8 cellular contexts compared by ENCODE assay signal in the genomic region with DNA sequence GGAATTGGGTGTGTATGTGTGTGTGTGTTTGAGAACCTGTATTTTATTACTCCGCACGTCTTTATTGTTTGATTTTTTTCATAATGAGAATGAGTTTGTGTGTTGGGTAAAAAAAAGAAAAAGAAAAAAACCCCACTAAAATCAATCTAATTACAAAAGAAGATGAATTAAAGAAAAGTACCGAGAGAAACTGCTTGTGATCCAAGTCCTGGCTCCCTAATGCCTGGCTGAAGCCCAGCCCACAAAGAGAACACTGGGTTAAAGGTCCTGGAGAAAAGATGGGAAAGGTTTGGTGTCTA. TPM values are rescaled to one million over a fixed set of nuclear protein-coding genes. Genes with fewer than 3 reads are reported as not detected.
A peak's percentile ranks its signal among the peaks of the same experiment; 100 is the strongest.
DNase-seq lines count a peak whose midpoint lies in the region; ATAC-seq and TF ChIP-seq lines count a peak whose summit lies in the region.

No MANE protein-coding gene starts in this region.

- no peak for ATAC-seq in activated naive CD8-positive, alpha-beta T cell treated with anti-CD3 and anti-CD28 coated beads, Interleukin-2, amount 10 ng/mL, durations not matched to agents 7 days and 5 days (ENCODE audit: low read depth)
- ATAC-seq in upper lobe of left lung (ENCODE audit: low FRiP score in 2 of 2) (no peak), HG02938 (IDR thresholded peaks at IDR 0.05; ENCODE audit: unreplicated experiment) (no peak), GM18873 (IDR thresholded peaks at IDR 0.05; ENCODE audit: low FRiP score, unreplicated experiment) (no peak)

- H2BK15ac ChIP-seq in mesenchymal stem cell (ENCODE audit: low read depth, poor library complexity, severe bottlenecking), result no peak overlapping the region

- peak overlapping the region; percentile 3 for H4K91ac ChIP-seq in mesenchymal stem cell (ENCODE audit: low read length)

- H3K27me3 Mint-ChIP-seq in activated naive CD8-positive, alpha-beta T cell treated with anti-CD3 and anti-CD28 coated beads, Interleukin-2, amount 10 ng/mL, durations not matched to agents 7 days and 5 days, result peaks cover 14% of the 10 kb centered on the region
- peaks cover 38% of the 10 kb centered on the region for H3K27me3 Mint-ChIP-seq in activated naive CD8-positive, alpha-beta T cell treated with anti-CD3 and anti-CD28 coated beads for 36 hours

- peak overlapping the region; percentile 60 for H2AFZ ChIP-seq in mesenchymal stem cell (ENCODE audit: low read depth, low read length)

- H3K36me3 Mint-ChIP-seq in activated naive CD8-positive, alpha-beta T cell treated with anti-CD3 and anti-CD28 coated beads, Interleukin-2, amount 10 ng/mL, durations not matched to agents 7 days and 5 days, result peaks cover 2% of the 10 kb centered on the region
- peaks cover 3% of the 10 kb centered on the region for H3K36me3 Mint-ChIP-seq in activated naive CD8-positive, alpha-beta T cell treated with anti-CD3 and anti-CD28 coated beads for 36 hours

- H3K4ac ChIP-seq in mesenchymal stem cell (ENCODE audit: low read depth in 1 of 2, low read length in 2 of 2), result peak overlapping the region in 1 of 2 experiments; percentile 79

- H4K8ac ChIP-seq in mesenchymal stem cell (ENCODE audit: low read length), result peak overlapping the region; percentile 72

- TF ChIP-seq EP300 in upper lobe of left lung (IDR thresholded peaks at IDR 0.05), result no peak

- H3K18ac ChIP-seq in mesenchymal stem cell (ENCODE audit: low read depth in 1 of 2, low read length in 2 of 2), result peak overlapping the region; percentile 34 to 67

- no peak overlapping the region for H2AK5ac ChIP-seq in mesenchymal stem cell (ENCODE audit: low read length, severe bottlenecking)

- H3K4me2 ChIP-seq in mesenchymal stem cell (ENCODE audit: low read length, poor library complexity, severe bottlenecking), result peak overlapping the region; percentile 84

- WGBS in mesenchymal stem cell, result 4% methylated on average over 1 of the region's 3 CpGs
- WGBS in upper lobe of left lung, 2 donors, result 18 to 32% methylated on average over 3 of the region's 3 CpGs

- no peaks in the 10 kb centered on the region for H3K9me3 ChIP-seq in breast epithelium
- H3K9me3 ChIP-seq in mesenchymal stem cell (ENCODE audit: control insufficient read depth, low read length), result no peaks in the 10 kb centered on the region
- H3K9me3 ChIP-seq in upper lobe of left lung, result no peaks in the 10 kb centered on the region

- H3K27me3 ChIP-seq in breast epithelium (no peaks in the 10 kb centered on the region), mesenchymal stem cell (ENCODE audit: control insufficient read depth in 1 of 2, insufficient read depth in 1 of 2, low read length in 2 of 2) (no peaks in the 10 kb centered on the region), upper lobe of left lung (no peaks in the 10 kb centered on the region)

- peak overlapping the region; percentile 80 for H3K4me3 Mint-ChIP-seq in activated naive CD8-positive, alpha-beta T cell treated with anti-CD3 and anti-CD28 coated beads, Interleukin-2, amount 10 ng/mL, durations not matched to agents 7 days and 5 days
- no peak overlapping the region for H3K4me3 Mint-ChIP-seq in activated naive CD8-positive, alpha-beta T cell treated with anti-CD3 and anti-CD28 coated beads for 36 hours

- no peak overlapping the region for H3K27ac Mint-ChIP-seq in activated naive CD8-positive, alpha-beta T cell treated with anti-CD3 and anti-CD28 coated beads, Interleukin-2, amount 10 ng/mL, durations not matched to agents 7 days and 5 days
- no peak overlapping the region for H3K27ac Mint-ChIP-seq in activated naive CD8-positive, alpha-beta T cell treated with anti-CD3 and anti-CD28 coated beads for 36 hours

- peaks cover 6 to 38% of the 10 kb centered on the region in 2 donors for H3K4me1 ChIP-seq in breast epithelium
- peaks cover 38% of the 10 kb centered on the region for H3K4me1 ChIP-seq in mesenchymal stem cell (ENCODE audit: control insufficient read depth, insufficient read depth, low read depth, low read length)
- H3K4me1 ChIP-seq in upper lobe of left lung, result peaks cover 33 to 58% (median 35%) of the 10 kb centered on the region in 4 donors

- intact Hi-C loops in breast epithelium (cut with DNase I; ENCODE audit: low total_unique reads), result loop anchor here (10.0 kb wide), 1 partner anchor 249 kb away; a partner anchor contains a TSS

- peaks cover 9% of the 10 kb centered on the region for H3K79me1 ChIP-seq in mesenchymal stem cell (replicated peaks; ENCODE audit: low read length, poor library complexity, severe bottlenecking)

- peaks cover 13% of the 10 kb centered on the region for H3K4me1 Mint-ChIP-seq in activated naive CD8-positive, alpha-beta T cell treated with anti-CD3 and anti-CD28 coated beads, Interleukin-2, amount 10 ng/mL, durations not matched to agents 7 days and 5 days
- H3K4me1 Mint-ChIP-seq in activated naive CD8-positive, alpha-beta T cell treated with anti-CD3 and anti-CD28 coated beads for 36 hours, result peaks cover 9% of the 10 kb centered on the region

- H2BK5ac ChIP-seq in mesenchymal stem cell (ENCODE audit: low read depth, low read length, poor library complexity, severe bottlenecking), result no peak overlapping the region

- H3K9ac ChIP-seq in mesenchymal stem cell (ENCODE audit: low read length), result peak overlapping the region; percentile 91

- H2BK120ac ChIP-seq in mesenchymal stem cell (ENCODE audit: low read depth, low read length), result no peak overlapping the region

- TF ChIP-seq CTCF in breast epithelium (IDR thresholded peaks at IDR 0.05), result no peak
- TF ChIP-seq CTCF in upper lobe of left lung (IDR thresholded peaks at IDR 0.05), result no peak

- peak overlapping the region; percentile 68 to 81 (median 75) for H3K4me3 ChIP-seq in breast epithelium
- H3K4me3 ChIP-seq in mesenchymal stem cell (ENCODE audit: insufficient read depth in 1 of 2, low read depth in 1 of 2, low read length in 2 of 2), result peak overlapping the region in 1 of 2 experiments; percentile 86
- H3K4me3 ChIP-seq in upper lobe of left lung, result peak overlapping the region; percentile 22 to 71 (median 54)

- H3K14ac ChIP-seq in mesenchymal stem cell (ENCODE audit: low read length in 2 of 2), result no peak overlapping the region

- H3K27ac ChIP-seq in breast epithelium (peak overlapping the region; percentile 93 to 94), mesenchymal stem cell (ENCODE audit: low read length, poor library complexity, severe bottlenecking) (peak overlapping the region; percentile 90), upper lobe of left lung (peak overlapping the region; percentile 84 to 93 (median 90))

- no peaks in the 10 kb centered on the region for H3K36me3 ChIP-seq in breast epithelium
- H3K36me3 ChIP-seq in mesenchymal stem cell (ENCODE audit: control insufficient read depth in 1 of 2, insufficient read depth in 2 of 2, low read depth in 1 of 2, low read length in 2 of 2), result peaks cover 32 to 34% of the 10 kb centered on the region in 2 experiments
- peaks cover 0 to 32% (median 7%) of the 10 kb centered on the region in 4 donors for H3K36me3 ChIP-seq in upper lobe of left lung

- TF ChIP-seq POLR2A in breast epithelium (IDR thresholded peaks at IDR 0.05) (no peak), upper lobe of left lung (IDR thresholded peaks at IDR 0.05) (no peak)

- H3K23ac ChIP-seq in mesenchymal stem cell (ENCODE audit: low read length in 2 of 2), result no peak overlapping the region

- POLR2A ChIA-PET in activated naive CD8-positive, alpha-beta T cell treated with anti-CD3 and anti-CD28 coated beads, Interleukin-2, amount 10 ng/mL, durations not matched to agents 7 days and 5 days (lab: Charles Lee), result interaction anchor here (0.6 to 3.4 kb wide), 2 partner anchors 15 to 434 kb away, joined by 4 to 21 read pairs; a partner anchor contains a TSS

- H3K9me3 Mint-ChIP-seq in activated naive CD8-positive, alpha-beta T cell treated with anti-CD3 and anti-CD28 coated beads, Interleukin-2, amount 10 ng/mL, durations not matched to agents 7 days and 5 days, result no peaks in the 10 kb centered on the region
- no peaks in the 10 kb centered on the region for H3K9me3 Mint-ChIP-seq in activated naive CD8-positive, alpha-beta T cell treated with anti-CD3 and anti-CD28 coated beads for 36 hours

- peak overlapping the region in 1 of 2 experiments; percentile 43 for H2BK12ac ChIP-seq in mesenchymal stem cell (ENCODE audit: low read length in 2 of 2)

- no peak for DNase-seq in activated naive CD8-positive, alpha-beta T cell treated with anti-CD3 and anti-CD28 coated beads, Interleukin-2, amount 10 ng/mL, durations not matched to agents 7 days and 5 days
- DNase-seq in activated naive CD8-positive, alpha-beta T cell treated with anti-CD3 and anti-CD28 coated beads for 36 hours, result no peak
- DNase-seq in breast epithelium (ENCODE audit: low spot score in 2 of 2), result no peak
- no peak for DNase-seq in mesenchymal stem cell
- no peak for DNase-seq in upper lobe of left lung
- no peak for DNase-seq in HUDEP-2 (lab: John Stamatoyannopoulos, UW; ENCODE audit: unreplicated experiment in 76 of 76)

RNA-seq across cellular contexts. Expression of a gene that starts 0.6 kb away (rescaled TPM):
- 1 to 10 TPM; 3.7 to 5.7 TPM for total RNA-seq in activated naive CD8-positive, alpha-beta T cell treated with anti-CD3 and anti-CD28 coated beads, Interleukin-2, amount 10 ng/mL, durations not matched to agents 7 days and 5 days
- 1 to 10 TPM; 1.4 to 1.8 TPM for total RNA-seq in activated naive CD8-positive, alpha-beta T cell treated with anti-CD3 and anti-CD28 coated beads for 36 hours
- total RNA-seq in breast epithelium (10 to 100 TPM; 28.8 to 55.5 (median 48.2) TPM), upper lobe of left lung (10 to 100 TPM; 38.8 to 53.8 (median 47.3) TPM)
- 18.6 TPM for polyA plus RNA-seq in mesenchymal stem cell (2013, experiment 1 of 2)
- polyA plus RNA-seq in mesenchymal stem cell (2013, experiment 2 of 2), result 18.9 TPM

RNA-seq across cellular contexts. Expression of a gene that starts 3.4 kb away (rescaled TPM):
- 10 to 100 TPM; 50.8 to 51.7 TPM for total RNA-seq in activated naive CD8-positive, alpha-beta T cell treated with anti-CD3 and anti-CD28 coated beads, Interleukin-2, amount 10 ng/mL, durations not matched to agents 7 days and 5 days
- 10 to 100 TPM; 21.1 to 21.4 TPM for total RNA-seq in activated naive CD8-positive, alpha-beta T cell treated with anti-CD3 and anti-CD28 coated beads for 36 hours
- total RNA-seq in breast epithelium (10 to 100 TPM in 1 of 3 donors, 1 to 10 TPM in 2; 8.2 to 11.6 (median 9.4) TPM), upper lobe of left lung (10 to 100 TPM in 4 of 6 donors, 1 to 10 TPM in 2; 6.7 to 95.3 (median 12.8) TPM)
- 3.5 TPM for polyA plus RNA-seq in mesenchymal stem cell (2013, experiment 1 of 2)
- 3.8 TPM for polyA plus RNA-seq in mesenchymal stem cell (2013, experiment 2 of 2)

RNA-seq across cellular contexts. Expression of a gene that starts 15.2 kb away (rescaled TPM):
- 100 to 1,000 TPM; 207 to 208 TPM for total RNA-seq in activated naive CD8-positive, alpha-beta T cell treated with anti-CD3 and anti-CD28 coated beads, Interleukin-2, amount 10 ng/mL, durations not matched to agents 7 days and 5 days
- total RNA-seq in activated naive CD8-positive, alpha-beta T cell treated with anti-CD3 and anti-CD28 coated beads for 36 hours, result 100 to 1,000 TPM; 280 to 289 TPM
- 10 to 100 TPM; 45.9 to 87.2 (median 74.1) TPM for total RNA-seq in breast epithelium
- polyA plus RNA-seq in mesenchymal stem cell (2013, experiment 1 of 2), result 111 TPM
- polyA plus RNA-seq in mesenchymal stem cell (2013, experiment 2 of 2), result 101 TPM
- 100 to 1,000 TPM in 3 of 6 donors, 10 to 100 TPM in 3; 47.6 to 325 (median 85.7) TPM for total RNA-seq in upper lobe of left lung

RNA-seq across cellular contexts. Expression of a gene that starts 20.1 kb away (rescaled TPM):
- 10 to 100 TPM; 11.8 to 12.8 TPM for total RNA-seq in activated naive CD8-positive, alpha-beta T cell treated with anti-CD3 and anti-CD28 coated beads, Interleukin-2, amount 10 ng/mL, durations not matched to agents 7 days and 5 days
- total RNA-seq in activated naive CD8-positive, alpha-beta T cell treated with anti-CD3 and anti-CD28 coated beads for 36 hours, result 10 to 100 TPM; 10.8 to 12.7 TPM
- 10 to 100 TPM; 10.8 to 15.4 (median 12.0) TPM for total RNA-seq in breast epithelium
- 17.4 TPM for polyA plus RNA-seq in mesenchymal stem cell (2013, experiment 1 of 2)
- polyA plus RNA-seq in mesenchymal stem cell (2013, experiment 2 of 2), result 17.7 TPM
- 10 to 100 TPM in 4 of 6 donors, 1 to 10 TPM in 2; 3.9 to 13.7 (median 11.2) TPM for total RNA-seq in upper lobe of left lung

RNA-seq across cellular contexts. Expression of a gene that starts 46.6 kb away (rescaled TPM):
- 1 to 10 TPM; 3.4 to 4.8 TPM for total RNA-seq in activated naive CD8-positive, alpha-beta T cell treated with anti-CD3 and anti-CD28 coated beads, Interleukin-2, amount 10 ng/mL, durations not matched to agents 7 days and 5 days
- total RNA-seq in activated naive CD8-positive, alpha-beta T cell treated with anti-CD3 and anti-CD28 coated beads for 36 hours, result 1 to 10 TPM; 2.2 to 2.9 TPM
- 10 to 100 TPM in 2 of 3 donors, 1 to 10 TPM in 1; 6.4 to 53.7 (median 52.1) TPM for total RNA-seq in breast epithelium
- 36.3 TPM for polyA plus RNA-seq in mesenchymal stem cell (2013, experiment 1 of 2)
- 34.3 TPM for polyA plus RNA-seq in mesenchymal stem cell (2013, experiment 2 of 2)
- total RNA-seq in upper lobe of left lung, result 10 to 100 TPM in 4 of 6 donors, 1 to 10 TPM in 2; 5.8 to 16.8 (median 12.4) TPM

Comparison
In these comparisons a context has a peak if more than half of its experiments do, and no peak if none do; other contexts are left out.
1. RNA of a gene that starts 0.6 kb away (total RNA-seq): 38.8 to 53.8 TPM in upper lobe of left lung and 28.8 to 55.5 TPM in breast epithelium; 3.7 to 5.7 TPM in activated naive CD8-positive, alpha-beta T cell treated with anti-CD3 and anti-CD28 coated beads, Interleukin-2, amount 10 ng/mL, durations not matched to agents 7 days and 5 days and 1.4 to 1.8 TPM in activated naive CD8-positive, alpha-beta T cell treated with anti-CD3 and anti-CD28 coated beads for 36 hours; every median in the first group is over 4 times any median in the second.
2. Peak in every context shown above with its lines, with median percentiles within 50 percentile points of each other: H3K27ac ChIP-seq.